22 cellular contexts compared by ENCODE assay signal in genomic region chr1:167957710-167958109, GRCh38. TPM values are rescaled to one million over a fixed set of nuclear protein-coding genes. Genes with fewer than 3 reads are reported as not detected.
"Had no signal": no experiment of that assay in that cellular context is flagged by ENCODE, and none has a peak within 500 bp of the region (broad histone marks: within the 10 kb centered on the region; RNA-seq: fewer than 3 reads in every experiment).

No MANE protein-coding gene starts in this region.

- H3K27ac ChIP-seq: colonic mucosa, heart right ventricle, skin epidermis, suprapubic skin, transverse colon, vagina had no signal

- ATAC-seq: activated naive CD8-positive, alpha-beta T cell treated with anti-CD3 and anti-CD28 coated beads, Interleukin-2, amount 50 U/mL, for 24 hours; activated T-cell treated with anti-CD3 and anti-CD28 coated beads, Interleukin-2, amount 50 U/mL, for 4 hours; heart right ventricle; left ventricle myocardium superior; stimulated activated naive CD8-positive, alpha-beta T cell treated with anti-CD3 and anti-CD28 coated beads, Interleukin-15, amount 100 ng/mL, for 72 hours had no signal

- H3K4me1 ChIP-seq: colonic mucosa, suprapubic skin, transverse colon, vagina had no signal

- H3K9me3 ChIP-seq: colonic mucosa, heart right ventricle, suprapubic skin, transverse colon, vagina had no signal

- H3K27me3 ChIP-seq: colonic mucosa, heart right ventricle, suprapubic skin, transverse colon, vagina had no signal

- H3K36me3 ChIP-seq: colonic mucosa had no signal

- DNase-seq: activated CD4-positive, alpha-beta T cell treated with anti-CD3 and anti-CD28 coated beads, Interleukin-2, amount 10 ng/mL, durations not matched to agents 24 days and 14 days; activated CD4-positive, CD25-positive, alpha-beta regulatory T cell; activated CD8-positive, alpha-beta memory T cell treated with anti-CD3 and anti-CD28 coated beads, Interleukin-2, amount 50 U/mL, for 4 hours; activated effector memory CD4-positive, alpha-beta T cell treated with Interleukin-2 at 50 U/mL for 16 hours; activated naive CD4-positive, alpha-beta T cell treated with anti-CD3 and anti-CD28 coated beads, Interleukin-2, amount 10 ng/mL, durations not matched to agents 7 days and 5 days; activated naive CD8-positive, alpha-beta T cell treated with anti-CD3 and anti-CD28 coated beads, Interleukin-2, amount 50 U/mL, for 24 hours; activated T-cell treated with anti-CD3 and anti-CD28 coated beads, Interleukin-2, amount 50 U/mL, for 4 hours; anterior cingulate cortex; colonic mucosa; endodermal cell; erythroblast; heart right ventricle; immature natural killer cell; left ventricle myocardium superior; stimulated activated CD4-positive, alpha-beta T cell treated with anti-CD3 and anti-CD28 coated beads, Interleukin-15, amount 100 ng/mL, for 24 hours; stimulated activated CD4-positive, alpha-beta T cell treated with anti-CD3 and anti-CD28 coated beads, Interleukin-2, amount 100 ng/mL, for 48 hours; stimulated activated naive CD8-positive, alpha-beta T cell treated with anti-CD3 and anti-CD28 coated beads, Interleukin-15, amount 100 ng/mL, for 72 hours; transverse colon had no signal

- H3K4me3 ChIP-seq: colonic mucosa, heart right ventricle, skin epidermis, suprapubic skin, transverse colon, vagina had no signal

RNA-seq across cellular contexts. Expression of gene ADCY10, which starts 43.8 kb away (rescaled TPM):
- total RNA-seq: activated T-cell treated with anti-CD3 and anti-CD28 coated beads, Interleukin-2, amount 50 U/mL, for 4 hours; mononuclear cell; suprapubic skin; vagina had no signal
- polyA plus RNA-seq: immature natural killer cell had no signal
